Comparison of ENCODE assay signal across 8 cellular contexts in genomic region chr19:2239771-2240770, GRCh38. TPM values are rescaled to one million over a fixed set of nuclear protein-coding genes. Genes with fewer than 3 reads are reported as not detected.
DNase-seq lines count a peak whose midpoint lies in the region; ATAC-seq and TF ChIP-seq lines count a peak whose summit lies in the region.

No MANE protein-coding gene starts in this region.

- ATAC-seq in central memory CD8-positive, alpha-beta T cell (replicated peaks; ENCODE audit: extremely low read depth, poor library complexity, severe bottlenecking), result no peak
- ATAC-seq in HG03565 (IDR thresholded peaks at IDR 0.05; ENCODE audit: unreplicated experiment) (no peak), GM21576 (IDR thresholded peaks at IDR 0.05; ENCODE audit: unreplicated experiment) (no peak)

- H3K27ac ChIP-seq in OCI-LY1 (ENCODE audit: low read depth, low read length, poor library complexity, severe bottlenecking) (no peak overlapping the region), mucosa of rectum (ENCODE audit: low read depth in 2 of 2, low read length in 2 of 2) (peak overlapping the region in 1 of 2 donors; percentile 63)

- peaks cover 37% of the 10 kb centered on the region for H3K4me1 ChIP-seq in Caco-2
- peaks cover 42% of the 10 kb centered on the region for H3K4me1 ChIP-seq in OCI-LY1 (ENCODE audit: insufficient read depth, low read length, severe bottlenecking)
- peaks cover 47 to 58% of the 10 kb centered on the region in 2 donors for H3K4me1 ChIP-seq in mucosa of rectum (ENCODE audit: control insufficient read depth in 2 of 2, insufficient read depth in 2 of 2, low read length in 2 of 2)

- H3K4me2 ChIP-seq in OCI-LY1 (ENCODE audit: low read length), result peak overlapping the region; percentile 97

- H4K20me1 ChIP-seq in OCI-LY1 (ENCODE audit: insufficient read depth, low read length), result no peaks in the 10 kb centered on the region

- peak overlapping the region; percentile 79 for H3K27ac Mint-ChIP-seq in Caco-2 (ENCODE audit: unreplicated experiment)
- peak overlapping the region; percentile 99 for H3K27ac Mint-ChIP-seq in central memory CD8-positive, alpha-beta T cell (ENCODE audit: low read depth)

- H2AFZ ChIP-seq in OCI-LY1 (ENCODE audit: low read length), result no peak overlapping the region

- peaks cover 63% of the 10 kb centered on the region for H3K79me2 ChIP-seq in OCI-LY1 (ENCODE audit: insufficient read depth, low read length)

- POLR2A ChIA-PET in Caco-2 (lab: Charles Lee), result no interaction called here

- CTCF ChIA-PET in Caco-2 (lab: Charles Lee), result interaction anchor here (0.6 to 1.0 kb wide), 2 partner anchors 24 to 77 kb away, joined by 3 to 8 read pairs; partner anchors contain the start of gene DOT1L

- peak overlapping the region; percentile 51 for H3K4me3 Mint-ChIP-seq in Caco-2 (ENCODE audit: unreplicated experiment)
- peak overlapping the region; percentile 91 for H3K4me3 Mint-ChIP-seq in central memory CD8-positive, alpha-beta T cell

- H3F3A ChIP-seq in OCI-LY1 (ENCODE audit: insufficient read depth, low read length), result no peaks in the 10 kb centered on the region

- H3K9ac ChIP-seq in OCI-LY1 (ENCODE audit: low read length), result peak overlapping the region; percentile 88
- peak overlapping the region; percentile 24 to 26 for H3K9ac ChIP-seq in mucosa of rectum (ENCODE audit: low read depth in 1 of 2, low read length in 2 of 2)

- H3K4me3 ChIP-seq in Caco-2 (ENCODE audit: low read depth, low read length) (no peak overlapping the region), OCI-LY1 (ENCODE audit: low read depth, low read length, poor library complexity, severe bottlenecking) (peak overlapping the region; percentile 94), mucosa of rectum (ENCODE audit: low read length in 2 of 2) (peak overlapping the region in 1 of 2 donors; percentile 55)

- H3K27me3 Mint-ChIP-seq in Caco-2 (ENCODE audit: insufficient read depth, unreplicated experiment), result no peaks in the 10 kb centered on the region
- H3K27me3 Mint-ChIP-seq in central memory CD8-positive, alpha-beta T cell, result no peaks in the 10 kb centered on the region

- H3K9me2 ChIP-seq in OCI-LY1 (ENCODE audit: low read depth, low read length), result no peaks in the 10 kb centered on the region

- H3K36me3 ChIP-seq in Caco-2 (ENCODE audit: control insufficient read depth, insufficient read depth, low read length), result peaks cover 2% of the 10 kb centered on the region
- H3K36me3 ChIP-seq in OCI-LY1 (ENCODE audit: insufficient read depth, low read length), result peaks cover 37% of the 10 kb centered on the region
- H3K36me3 ChIP-seq in mucosa of rectum (ENCODE audit: control insufficient read depth in 2 of 2, insufficient read depth in 2 of 2, low read length in 2 of 2), result peaks cover 13 to 28% of the 10 kb centered on the region in 2 donors

- TF ChIP-seq CTCF in Caco-2 (IDR thresholded peaks at IDR 0.05; ENCODE audit: insufficient read depth in 1 of 2, low read depth in 1 of 2, low read length in 1 of 2, severe bottlenecking in 1 of 2, unreplicated experiment in 1 of 2) (no peak), OCI-LY1 (IDR thresholded peaks at IDR 0.05; ENCODE audit: low read length) (no peak)

- peaks cover 23% of the 10 kb centered on the region for H3K4me1 Mint-ChIP-seq in Caco-2 (ENCODE audit: low read depth, unreplicated experiment)
- H3K4me1 Mint-ChIP-seq in central memory CD8-positive, alpha-beta T cell, result peaks cover 67% of the 10 kb centered on the region

- intact Hi-C loops in Caco-2 (cut with micrococcal nuclease; ENCODE audit: unreplicated experiment), result loop anchor here (5.0 kb wide), 1 partner anchor 77 kb away; no protein-coding TSS in a partner anchor

- no peaks in the 10 kb centered on the region for H3K9me3 Mint-ChIP-seq in Caco-2 (ENCODE audit: unreplicated experiment)
- H3K9me3 Mint-ChIP-seq in central memory CD8-positive, alpha-beta T cell, result no peaks in the 10 kb centered on the region

- H3K9me3 ChIP-seq in Caco-2 (no peaks in the 10 kb centered on the region), OCI-LY1 (ENCODE audit: low read length) (no peaks in the 10 kb centered on the region), mucosa of rectum (ENCODE audit: control insufficient read depth in 2 of 2, low read length in 2 of 2) (no peaks in the 10 kb centered on the region)

- DNase-seq in Caco-2 (no peak), NCI-H1105 treated with DMSO at 0.1 percent for 48 hours (lab: John Stamatoyannopoulos, UW) (no peak), NCI-H345 treated with DMSO at 0.1 percent for 48 hours (lab: John Stamatoyannopoulos, UW; ENCODE audit: unreplicated experiment) (no peak)
- DNase-seq in central memory CD8-positive, alpha-beta T cell (ENCODE audit: low spot score in 2 of 2), result no peak

- peaks cover 82% of the 10 kb centered on the region for H3K36me3 Mint-ChIP-seq in Caco-2 (ENCODE audit: insufficient read depth, unreplicated experiment)
- H3K36me3 Mint-ChIP-seq in central memory CD8-positive, alpha-beta T cell (ENCODE audit: insufficient read depth), result peaks cover 58% of the 10 kb centered on the region

- H3K27me3 ChIP-seq in Caco-2 (replicated peaks; ENCODE audit: control insufficient read depth, insufficient read depth, low read length) (no peaks in the 10 kb centered on the region), OCI-LY1 (ENCODE audit: insufficient read depth, low read length) (no peaks in the 10 kb centered on the region), mucosa of rectum (ENCODE audit: control insufficient read depth in 2 of 2, insufficient read depth in 2 of 2, low read length in 2 of 2) (no peaks in the 10 kb centered on the region)

- no TSS peak for BruUV-seq in Caco-2 (replicated peaks; lab: Mats Ljungman, UMichigan)

RNA-seq across cellular contexts. Expression of gene SF3A2, which starts 3.4 kb away (rescaled TPM):
- 129 and 135 TPM in 2 replicates for total RNA-seq in Caco-2 (2022)

RNA-seq across cellular contexts. Expression of gene PLEKHJ1, which starts 3.9 kb away (rescaled TPM):
- 119 TPM in 2 replicates for total RNA-seq in Caco-2 (2022)

RNA-seq across cellular contexts. Expression of gene AMH, which starts 9.1 kb away (rescaled TPM):
- total RNA-seq in Caco-2 (2022), result 19.3 and 19.4 TPM in 2 replicates

RNA-seq across cellular contexts. Expression of gene JSRP1, which starts 16.1 kb away (rescaled TPM):
- not detected in 2 replicates for total RNA-seq in Caco-2 (2022)

RNA-seq across cellular contexts. Expression of gene PEAK3, which starts 41.9 kb away (rescaled TPM):
- not detected in 2 replicates for total RNA-seq in Caco-2 (2022)
